Comparison of ENCODE assay signal across 1 cellular context in genomic region chr5:38553001-38553521, GRCh38.
TF ChIP-seq lines count a peak whose summit lies in the region.

No MANE protein-coding gene starts in this region.

TF ChIP-seq in IMR-90, 13 proteins besides CTCF, POLR2A, EP300 and RAD21:
- TF ChIP-seq RCOR1 (IDR thresholded peaks at IDR 0.05; ENCODE audit: insufficient replicate concordance, low read length) = no peak
- TF ChIP-seq SMC3 (IDR thresholded peaks at IDR 0.05; ENCODE audit: low read depth, low read length) = no peak
- no peak for TF ChIP-seq MAFK (IDR thresholded peaks at IDR 0.05; ENCODE audit: low read depth, low read length)
- no peak for TF ChIP-seq BHLHE40 (IDR thresholded peaks at IDR 0.05; ENCODE audit: low read depth, low read length)
- no peak for TF ChIP-seq MAZ (IDR thresholded peaks at IDR 0.05; ENCODE audit: borderline replicate concordance, low read depth, low read length)
- TF ChIP-seq CEBPB (IDR thresholded peaks at IDR 0.05; ENCODE audit: low read depth, low read length) = no peak
- no peak for TF ChIP-seq CHD1 (IDR thresholded peaks at IDR 0.05; ENCODE audit: low read depth, low read length)
- TF ChIP-seq, protein P1, sequence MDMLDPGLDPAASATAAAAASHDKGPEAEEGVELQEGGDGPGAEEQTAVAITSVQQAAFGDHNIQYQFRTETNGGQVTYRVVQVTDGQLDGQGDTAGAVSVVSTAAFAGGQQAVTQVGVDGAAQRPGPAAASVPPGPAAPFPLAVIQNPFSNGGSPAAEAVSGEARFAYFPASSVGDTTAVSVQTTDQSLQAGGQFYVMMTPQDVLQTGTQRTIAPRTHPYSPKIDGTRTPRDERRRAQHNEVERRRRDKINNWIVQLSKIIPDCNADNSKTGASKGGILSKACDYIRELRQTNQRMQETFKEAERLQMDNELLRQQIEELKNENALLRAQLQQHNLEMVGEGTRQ (IDR thresholded peaks at IDR 0.05; ENCODE audit: low read depth, low read length) = no peak
- TF ChIP-seq, protein P2, sequence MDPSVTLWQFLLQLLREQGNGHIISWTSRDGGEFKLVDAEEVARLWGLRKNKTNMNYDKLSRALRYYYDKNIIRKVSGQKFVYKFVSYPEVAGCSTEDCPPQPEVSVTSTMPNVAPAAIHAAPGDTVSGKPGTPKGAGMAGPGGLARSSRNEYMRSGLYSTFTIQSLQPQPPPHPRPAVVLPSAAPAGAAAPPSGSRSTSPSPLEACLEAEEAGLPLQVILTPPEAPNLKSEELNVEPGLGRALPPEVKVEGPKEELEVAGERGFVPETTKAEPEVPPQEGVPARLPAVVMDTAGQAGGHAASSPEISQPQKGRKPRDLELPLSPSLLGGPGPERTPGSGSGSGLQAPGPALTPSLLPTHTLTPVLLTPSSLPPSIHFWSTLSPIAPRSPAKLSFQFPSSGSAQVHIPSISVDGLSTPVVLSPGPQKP (IDR thresholded peaks at IDR 0.05; ENCODE audit: borderline replicate concordance, low read depth, low read length) = no peak
- TF ChIP-seq FOS (IDR thresholded peaks at IDR 0.05; ENCODE audit: low read depth, low read length) = no peak
- no peak for TF ChIP-seq MXI1 (IDR thresholded peaks at IDR 0.05; ENCODE audit: borderline replicate concordance, low read depth, low read length)
- TF ChIP-seq NFE2L2 (IDR thresholded peaks at IDR 0.05; ENCODE audit: low read depth, low read length) = no peak
- TF ChIP-seq RFX5 (IDR thresholded peaks at IDR 0.05; ENCODE audit: low read depth, low read length) = no peak
